Comparison of ENCODE assay signal across 8 cellular contexts in the genomic region with DNA sequence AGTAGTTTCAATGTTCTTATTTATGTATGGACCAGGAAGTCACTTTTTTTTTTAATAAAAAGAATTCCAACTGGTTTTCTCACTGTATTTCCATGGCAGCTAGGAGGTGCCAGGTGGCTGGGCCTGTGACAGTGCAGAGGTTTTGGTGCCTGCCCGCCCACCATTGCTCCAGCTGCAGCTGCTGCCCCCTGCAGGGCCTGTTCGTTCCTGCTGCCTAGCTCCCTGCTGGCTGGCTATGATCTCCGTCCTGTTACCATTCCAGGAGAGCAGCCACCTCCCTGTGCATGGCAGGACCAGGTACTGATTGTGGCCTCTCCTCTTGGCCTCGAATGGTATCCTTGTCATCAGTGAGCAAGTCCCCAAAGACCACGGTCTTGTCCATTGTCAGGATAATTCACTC. TPM values are rescaled to one million over a fixed set of nuclear protein-coding genes. Genes with fewer than 3 reads are reported as not detected.
A peak's percentile ranks its signal among the peaks of the same experiment; 100 is the strongest.
DNase-seq lines count a peak whose midpoint lies in the region; ATAC-seq, FAIRE-seq and TF ChIP-seq lines count a peak whose summit lies in the region.
"Not testable (repeated sequence)": the region's sequence is repeated elsewhere in the genome, so short reads cannot be mapped to it uniquely, and the experiment has no call there.

No MANE protein-coding gene starts in this region.

- not testable (repeated sequence) for DNase-seq in GM12892 (ENCODE audit: insufficient read length); spleen; type B pancreatic cell (ENCODE audit: extremely low spot score, unreplicated experiment)
- DNase-seq in NCI-H748 treated with DMSO at 0.1 percent for 48 hours (lab: John Stamatoyannopoulos, UW), result peak; percentile 21
- DNase-seq in activated CD8-positive, alpha-beta memory T cell treated with anti-CD3 and anti-CD28 coated beads, Interleukin-2, amount 50 U/mL, for 24 hours (ENCODE audit: extremely low read depth), result peak; percentile 14
- DNase-seq in central memory CD4-positive, alpha-beta T cell, result peak; percentile 33
- peak; percentile 25 for DNase-seq in kidney tubule cell (ENCODE audit: low spot score)

- peaks cover 0 to 13% (median 0%) of the 10 kb centered on the region in 7 donors for H3K27me3 ChIP-seq in spleen (replicated peaks in 1 of 7)

- FAIRE-seq in GM12892 (lab: Jason Lieb, UNC), result peak; percentile 95

- H3K36me3 Mint-ChIP-seq in type B pancreatic cell, result not testable (repeated sequence)

- H3K4me3 ChIP-seq in spleen, result not testable (repeated sequence)

- intact Hi-C loops in spleen (cut with DNase I; ENCODE audit: low total_unique reads), result not testable (repeated sequence)

- H3K4me1 ChIP-seq in spleen, result peaks cover 0 to 23% (median 0%) of the 10 kb centered on the region in 6 donors

- H3K27ac Mint-ChIP-seq in type B pancreatic cell, result not testable (repeated sequence)

- peak in 7 of 11 experiments; percentile 12 to 87 (median 50) for TF ChIP-seq CTCF in spleen (IDR thresholded peaks at IDR 0.05 in 8 of 11, conservative IDR thresholded peaks at IDR 0.05 in 3 of 11)
- TF ChIP-seq CTCF in type B pancreatic cell (conservative IDR thresholded peaks at IDR 0.05), result peak; percentile 70

- H3K36me3 ChIP-seq in spleen, result not testable (repeated sequence)

- not testable (repeated sequence) for H3K27ac ChIP-seq in spleen

- H3K4me1 Mint-ChIP-seq in type B pancreatic cell (ENCODE audit: unreplicated experiment), result not testable (repeated sequence)

- not testable (repeated sequence) for H3K27me3 Mint-ChIP-seq in type B pancreatic cell

- H3K9me3 ChIP-seq in spleen, result not testable (repeated sequence)

- not testable (repeated sequence) for H3K4me3 Mint-ChIP-seq in type B pancreatic cell

- 14 to 31% (median 19%) methylated on average over 3 to 5 of the region's 5 CpGs; no CpG with 5 or more reads in 2 of the 5 donors for WGBS in spleen, 5 donors

- ATAC-seq in HG02884 (IDR thresholded peaks at IDR 0.05; ENCODE audit: unreplicated experiment), result peak; percentile 59

- not testable (repeated sequence) for H3K9me3 Mint-ChIP-seq in type B pancreatic cell

- not testable (repeated sequence) for TF ChIP-seq POLR2A in GM12892 (IDR thresholded peaks at IDR 0.05; ENCODE audit: low read depth, low read length); spleen (IDR thresholded peaks at IDR 0.05)

RNA-seq across cellular contexts. Expression of a gene that starts 2.1 kb away (rescaled TPM):
- polyA plus RNA-seq in GM12892 (2012; ENCODE audit: missing spikeins), result 2.9 TPM
- total RNA-seq in spleen (1 to 10 TPM in 4 of 7 donors, under 1 TPM in 3; 0.63 to 3.7 (median 2.1) TPM), type B pancreatic cell (ENCODE audit: low replicate concordance) (3.8 and 5.3 TPM in 2 replicates)
- polyA plus RNA-seq in spleen, result 1 to 10 TPM; 1.6 to 3.5 (median 3.3) TPM

RNA-seq across cellular contexts. Expression of a gene that starts 19.7 kb away (rescaled TPM):
- polyA plus RNA-seq in GM12892 (2012; ENCODE audit: missing spikeins), result 0.15 TPM
- under 1 TPM in 2 of 7 donors, not detected in 5; 0.10 to 0.32 TPM for total RNA-seq in spleen
- under 1 TPM in 2 of 3 donors, not detected in 1; 0.06 TPM for polyA plus RNA-seq in spleen
- 0.19 and 0.33 TPM in 2 replicates for total RNA-seq in type B pancreatic cell (ENCODE audit: low replicate concordance)

RNA-seq across cellular contexts. Expression of a gene that starts 30.0 kb away (rescaled TPM):
- polyA plus RNA-seq in GM12892 (2012; ENCODE audit: missing spikeins), result 20.4 TPM
- 10 to 100 TPM in 5 of 7 donors, 1 to 10 TPM in 2; 7.3 to 27.6 (median 16.2) TPM for total RNA-seq in spleen
- 10 to 100 TPM; 10.0 to 21.8 (median 14.0) TPM for polyA plus RNA-seq in spleen
- total RNA-seq in type B pancreatic cell (ENCODE audit: low replicate concordance), result 18.1 and 18.2 TPM in 2 replicates

RNA-seq across cellular contexts. Expression of a gene that starts 48.3 kb away (rescaled TPM):
- polyA plus RNA-seq in GM12892 (2012; ENCODE audit: missing spikeins), result 11.6 TPM
- total RNA-seq in spleen (10 to 100 TPM; 11.6 to 19.2 (median 13.8) TPM), type B pancreatic cell (ENCODE audit: low replicate concordance) (12.1 and 16.7 TPM in 2 replicates)
- 10 to 100 TPM in 1 of 3 donors, 1 to 10 TPM in 2; 6.4 to 10.0 (median 7.3) TPM for polyA plus RNA-seq in spleen

RNA-seq across cellular contexts. Expression of a gene that starts 52.7 kb away (rescaled TPM):
- 2.8 TPM for polyA plus RNA-seq in GM12892 (2012; ENCODE audit: missing spikeins)
- total RNA-seq in spleen, result 1 to 10 TPM in 5 of 7 donors, under 1 TPM in 2; 0.63 to 2.8 (median 1.4) TPM
- 1 to 10 TPM in 2 of 3 donors, under 1 TPM in 1; 0.52 to 1.3 (median 1.3) TPM for polyA plus RNA-seq in spleen
- total RNA-seq in type B pancreatic cell (ENCODE audit: low replicate concordance), result 0.99 and 1.9 TPM in 2 replicates
